ENCODE assay signal across 23 cellular contexts in genomic region chr10:122363722-122364463, GRCh38. TPM values are rescaled to one million over a fixed set of nuclear protein-coding genes. Genes with fewer than 3 reads are reported as not detected.
DNase-seq lines count a peak whose midpoint lies in the region; ATAC-seq and TF ChIP-seq lines count a peak whose summit lies in the region.
"Had no signal": no experiment of that assay in that cellular context is flagged by ENCODE, and none has a peak within 500 bp of the region (broad histone marks: within the 10 kb centered on the region; RNA-seq: fewer than 3 reads in every experiment).

No MANE protein-coding gene starts in this region.

- 3% methylated on average over 5 of the region's 6 CpGs for WGBS in mammary epithelial cell (ENCODE audit: low coverage, missing lambda C conversion rate)

- H3K9me3 ChIP-seq in mammary epithelial cell (replicated peaks; ENCODE audit: insufficient read depth, low read length), result no peaks in the 10 kb centered on the region
- no peaks in the 10 kb centered on the region for H3K9me3 ChIP-seq in effector memory CD4-positive, alpha-beta T cell (ENCODE audit: control insufficient read depth, low read length)
- H3K9me3 ChIP-seq: gastrocnemius medialis had no signal

- peak overlapping the region; percentile 78 for H3K27ac ChIP-seq in mammary epithelial cell (ENCODE audit: insufficient read depth, low read depth, low read length)
- H3K27ac ChIP-seq in skin epidermis, result peak overlapping the region in 13 of 21 experiments; percentile 8 to 69 (median 47)
- no peak overlapping the region for H3K27ac ChIP-seq in effector memory CD4-positive, alpha-beta T cell (ENCODE audit: insufficient read depth, low read length, poor library complexity, severe bottlenecking)
- H3K27ac ChIP-seq: gastrocnemius medialis had no signal

- in situ Hi-C loops in mammary epithelial cell (cut with MboI; ENCODE audit: low sequenced_read_pairs in 2 of 2), result no loop called here

- H3K27me3 Mint-ChIP-seq in mesothelial cell of epicardium (ENCODE audit: low read depth), result peaks cover 13% of the 10 kb centered on the region

- no TSS peak for BruUV-seq in mammary epithelial cell (replicated peaks; lab: Mats Ljungman, UMichigan)

- peak overlapping the region; percentile 53 for H2AFZ ChIP-seq in mammary epithelial cell (ENCODE audit: low read depth, low read length)

- intact Hi-C loops in mammary epithelial cell (cut with micrococcal nuclease) (no loop called here), left ventricle myocardium superior (cut with micrococcal nuclease) (no loop called here)

- ATAC-seq in left ventricle myocardium superior (peak; percentile 14), HG02981 (IDR thresholded peaks at IDR 0.05; ENCODE audit: unreplicated experiment) (no peak)
- ATAC-seq: activated CD4-positive, CD25-positive, alpha-beta regulatory T cell treated with anti-CD3 and anti-CD28 coated beads, Interleukin-2, amount 50 U/mL, for 24 hours; activated CD8-positive, alpha-beta T cell treated with anti-CD3 and anti-CD28 coated beads, Interleukin-2, amount 10 ng/mL, durations not matched to agents 7 days and 5 days; activated T-cell treated with anti-CD3 and anti-CD28 coated beads, Interleukin-2, amount 50 U/mL, for 72 hours; CD8-positive, alpha-beta T cell; gastrocnemius medialis; Panc1; SK-N-SH treated with all-trans-retinoic acid at 6 μM for 48 hours had no signal

- DNase-seq in HPDE6-E6E7 (ENCODE audit: extremely low spot score), result peak; percentile 54
- peak; percentile 82 for DNase-seq in mammary epithelial cell
- no peak for DNase-seq in left ventricle myocardium superior
- DNase-seq in mesothelial cell of epicardium (ENCODE audit: low spot score in 2 of 2, unreplicated experiment in 2 of 2), result no peak
- DNase-seq in T-helper 2 cell, result no peak
- no peak for DNase-seq in effector memory CD4-positive, alpha-beta T cell
- DNase-seq: activated CD8-positive, alpha-beta T cell treated with anti-CD3 and anti-CD28 coated beads, Interleukin-2, amount 10 ng/mL, durations not matched to agents 7 days and 5 days; activated naive CD4-positive, alpha-beta T cell treated with anti-CD3 and anti-CD28 coated beads, Interleukin-2, amount 10 ng/mL, durations not matched to agents 7 days and 5 days; activated T-cell treated with anti-CD3 and anti-CD28 coated beads, Interleukin-2, amount 50 U/mL, for 72 hours; CD8-positive, alpha-beta T cell; DND-41; gastrocnemius medialis; H9; Kasumi-1; NCI-H1048; NCI-H187 treated with DMSO at 0.1 percent for 48 hours; stimulated activated CD4-positive, alpha-beta T cell treated with anti-CD3 and anti-CD28 coated beads, Interleukin-4, amount 100 ng/mL, for 4 hours had no signal

- H3K27ac Mint-ChIP-seq in mesothelial cell of epicardium, result no peak overlapping the region
- H3K27ac Mint-ChIP-seq: activated CD8-positive, alpha-beta T cell treated with anti-CD3 and anti-CD28 coated beads, Interleukin-2, amount 10 ng/mL, durations not matched to agents 7 days and 5 days; activated naive CD4-positive, alpha-beta T cell treated with anti-CD3 and anti-CD28 coated beads, Interleukin-2, amount 10 ng/mL, durations not matched to agents 7 days and 5 days; activated T-cell treated with anti-CD3 and anti-CD28 coated beads, Interleukin-2, amount 50 U/mL, for 72 hours; CD8-positive, alpha-beta T cell had no signal

- no peaks in the 10 kb centered on the region for H3K79me2 ChIP-seq in mammary epithelial cell (ENCODE audit: insufficient read depth, low read length)

- peaks cover 32% of the 10 kb centered on the region for H3K4me1 ChIP-seq in mammary epithelial cell (ENCODE audit: insufficient read depth, low read length)
- no peaks in the 10 kb centered on the region for H3K4me1 ChIP-seq in effector memory CD4-positive, alpha-beta T cell (ENCODE audit: control insufficient read depth, insufficient read depth, low read length, poor library complexity, severe bottlenecking)

- CTCF ChIA-PET in mammary epithelial cell (lab: Charles Lee; ENCODE audit: low non-redundant PET), result no interaction called here

- no peaks in the 10 kb centered on the region for H3K36me3 ChIP-seq in mammary epithelial cell (ENCODE audit: insufficient read depth, low read length)
- H3K36me3 ChIP-seq in effector memory CD4-positive, alpha-beta T cell (ENCODE audit: control insufficient read depth, insufficient read depth, low read length), result no peaks in the 10 kb centered on the region
- H3K36me3 ChIP-seq: gastrocnemius medialis had no signal

- no peaks in the 10 kb centered on the region for H3K4me1 Mint-ChIP-seq in mesothelial cell of epicardium
- H3K4me1 Mint-ChIP-seq: activated naive CD4-positive, alpha-beta T cell treated with anti-CD3 and anti-CD28 coated beads, Interleukin-2, amount 10 ng/mL, durations not matched to agents 7 days and 5 days had no signal

- H3K4me3 Mint-ChIP-seq in mesothelial cell of epicardium, result no peak overlapping the region
- H3K4me3 Mint-ChIP-seq: activated CD8-positive, alpha-beta T cell treated with anti-CD3 and anti-CD28 coated beads, Interleukin-2, amount 10 ng/mL, durations not matched to agents 7 days and 5 days; activated naive CD4-positive, alpha-beta T cell treated with anti-CD3 and anti-CD28 coated beads, Interleukin-2, amount 10 ng/mL, durations not matched to agents 7 days and 5 days; activated T-cell treated with anti-CD3 and anti-CD28 coated beads, Interleukin-2, amount 50 U/mL, for 72 hours; CD8-positive, alpha-beta T cell; H9; neural crest cell had no signal

- H3K4me2 ChIP-seq in mammary epithelial cell (ENCODE audit: insufficient read depth, low read depth, low read length), result peak overlapping the region; percentile 64

- H3K4me3 ChIP-seq in mammary epithelial cell (replicated peaks in 1 of 3; ENCODE audit: insufficient read depth in 1 of 3, low read depth in 2 of 3, low read length in 3 of 3) (no peak overlapping the region), skin epidermis (no peak overlapping the region)
- H3K4me3 ChIP-seq in effector memory CD4-positive, alpha-beta T cell (ENCODE audit: insufficient read depth, low read depth, low read length, poor library complexity, severe bottlenecking), result no peak overlapping the region
- H3K4me3 ChIP-seq: gastrocnemius medialis had no signal

- no peaks in the 10 kb centered on the region for H4K20me1 ChIP-seq in mammary epithelial cell (ENCODE audit: insufficient read depth, low read length)

- H3K9ac ChIP-seq in mammary epithelial cell (ENCODE audit: insufficient read depth, low read length), result peak overlapping the region; percentile 24

- H3K9me3 Mint-ChIP-seq in mesothelial cell of epicardium, result peaks cover 12% of the 10 kb centered on the region

- dilution Hi-C loops in mammary epithelial cell (cut with HindIII; ENCODE audit: low sequenced_read_pairs), result no loop called here

- TF ChIP-seq CTCF in mammary epithelial cell (conservative IDR thresholded peaks at IDR 0.05 in 1 of 2, IDR thresholded peaks at IDR 0.05 in 1 of 2; ENCODE audit: extremely low read depth in 1 of 2, insufficient read depth in 1 of 2, low read depth in 1 of 2, low read length in 2 of 2) (no peak), mesothelial cell of epicardium (IDR thresholded peaks at IDR 0.05; ENCODE audit: unreplicated experiment) (no peak)

- no peaks in the 10 kb centered on the region for H3K36me3 Mint-ChIP-seq in mesothelial cell of epicardium
- H3K36me3 Mint-ChIP-seq: activated naive CD4-positive, alpha-beta T cell treated with anti-CD3 and anti-CD28 coated beads, Interleukin-2, amount 10 ng/mL, durations not matched to agents 7 days and 5 days; CD8-positive, alpha-beta T cell had no signal

- no peaks in the 10 kb centered on the region for H3K27me3 ChIP-seq in mammary epithelial cell (ENCODE audit: insufficient read depth, low read length)
- H3K27me3 ChIP-seq in effector memory CD4-positive, alpha-beta T cell (replicated peaks; ENCODE audit: control insufficient read depth, insufficient read depth, low read length, poor library complexity, severe bottlenecking), result no peaks in the 10 kb centered on the region
- H3K27me3 ChIP-seq: gastrocnemius medialis had no signal

RNA-seq across cellular contexts. Expression of gene PLEKHA1, which starts 10.6 kb away (rescaled TPM):
- 10 to 100 TPM; 52.4 to 56.5 TPM for total RNA-seq in mammary epithelial cell
- 42.5 TPM for polyA plus RNA-seq in mammary epithelial cell
- polyA minus RNA-seq in mammary epithelial cell, result 20.1 TPM
- total RNA-seq in left ventricle myocardium superior, result 71.1 TPM
- total RNA-seq in mesothelial cell of epicardium, result 33.1 to 35.6 TPM (median 35.3 TPM) in 3 replicates

Comparison
In these comparisons a context has a peak if more than half of its experiments do, and no peak if none do; other contexts are left out.
1. DNase-seq: peak in HPDE6-E6E7 (single experiment) and mammary epithelial cell (single experiment); none in left ventricle myocardium superior (single experiment), mesothelial cell of epicardium (0 of 2), T-helper 2 cell (0 of 5) and effector memory CD4-positive, alpha-beta T cell (0 of 3).